ENCODE assay signal across 2 cellular contexts in genomic region chr20:44091026-44091425, GRCh38.
TF ChIP-seq lines count a peak whose summit lies in the region.

No MANE protein-coding gene starts in this region.

TF ChIP-seq in HepG2, 621 proteins besides CTCF, POLR2A, EP300 and RAD21:
- TF ChIP-seq, protein P1, sequence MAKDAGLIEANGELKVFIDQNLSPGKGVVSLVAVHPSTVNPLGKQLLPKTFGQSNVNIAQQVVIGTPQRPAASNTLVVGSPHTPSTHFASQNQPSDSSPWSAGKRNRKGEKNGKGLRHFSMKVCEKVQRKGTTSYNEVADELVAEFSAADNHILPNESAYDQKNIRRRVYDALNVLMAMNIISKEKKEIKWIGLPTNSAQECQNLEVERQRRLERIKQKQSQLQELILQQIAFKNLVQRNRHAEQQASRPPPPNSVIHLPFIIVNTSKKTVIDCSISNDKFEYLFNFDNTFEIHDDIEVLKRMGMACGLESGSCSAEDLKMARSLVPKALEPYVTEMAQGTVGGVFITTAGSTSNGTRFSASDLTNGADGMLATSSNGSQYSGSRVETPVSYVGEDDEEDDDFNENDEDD (CRISPR knock-in tag; IDR thresholded peaks at IDR 0.05; ENCODE audit: borderline replicate concordance): no peak
- TF ChIP-seq ZNF883 (CRISPR knock-in tag; IDR thresholded peaks at IDR 0.05; ENCODE audit: not compliant biosample characterization): no peak
- no peak for TF ChIP-seq MAFK (conservative IDR thresholded peaks at IDR 0.05 in 1 of 2, IDR thresholded peaks at IDR 0.05 in 1 of 2; ENCODE audit: low read length in 2 of 2)
- TF ChIP-seq STAG1 (CRISPR knock-in tag; IDR thresholded peaks at IDR 0.05): peak; percentile 26; the same call in 1 of the 2 replicates
- no peak for TF ChIP-seq NFYB (CRISPR knock-in tag; IDR thresholded peaks at IDR 0.05)
- TF ChIP-seq, protein P2, sequence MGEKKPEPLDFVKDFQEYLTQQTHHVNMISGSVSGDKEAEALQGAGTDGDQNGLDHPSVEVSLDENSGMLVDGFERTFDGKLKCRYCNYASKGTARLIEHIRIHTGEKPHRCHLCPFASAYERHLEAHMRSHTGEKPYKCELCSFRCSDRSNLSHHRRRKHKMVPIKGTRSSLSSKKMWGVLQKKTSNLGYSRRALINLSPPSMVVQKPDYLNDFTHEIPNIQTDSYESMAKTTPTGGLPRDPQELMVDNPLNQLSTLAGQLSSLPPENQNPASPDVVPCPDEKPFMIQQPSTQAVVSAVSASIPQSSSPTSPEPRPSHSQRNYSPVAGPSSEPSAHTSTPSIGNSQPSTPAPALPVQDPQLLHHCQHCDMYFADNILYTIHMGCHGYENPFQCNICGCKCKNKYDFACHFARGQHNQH (CRISPR knock-in tag; IDR thresholded peaks at IDR 0.05): no peak
- TF ChIP-seq, protein P3, sequence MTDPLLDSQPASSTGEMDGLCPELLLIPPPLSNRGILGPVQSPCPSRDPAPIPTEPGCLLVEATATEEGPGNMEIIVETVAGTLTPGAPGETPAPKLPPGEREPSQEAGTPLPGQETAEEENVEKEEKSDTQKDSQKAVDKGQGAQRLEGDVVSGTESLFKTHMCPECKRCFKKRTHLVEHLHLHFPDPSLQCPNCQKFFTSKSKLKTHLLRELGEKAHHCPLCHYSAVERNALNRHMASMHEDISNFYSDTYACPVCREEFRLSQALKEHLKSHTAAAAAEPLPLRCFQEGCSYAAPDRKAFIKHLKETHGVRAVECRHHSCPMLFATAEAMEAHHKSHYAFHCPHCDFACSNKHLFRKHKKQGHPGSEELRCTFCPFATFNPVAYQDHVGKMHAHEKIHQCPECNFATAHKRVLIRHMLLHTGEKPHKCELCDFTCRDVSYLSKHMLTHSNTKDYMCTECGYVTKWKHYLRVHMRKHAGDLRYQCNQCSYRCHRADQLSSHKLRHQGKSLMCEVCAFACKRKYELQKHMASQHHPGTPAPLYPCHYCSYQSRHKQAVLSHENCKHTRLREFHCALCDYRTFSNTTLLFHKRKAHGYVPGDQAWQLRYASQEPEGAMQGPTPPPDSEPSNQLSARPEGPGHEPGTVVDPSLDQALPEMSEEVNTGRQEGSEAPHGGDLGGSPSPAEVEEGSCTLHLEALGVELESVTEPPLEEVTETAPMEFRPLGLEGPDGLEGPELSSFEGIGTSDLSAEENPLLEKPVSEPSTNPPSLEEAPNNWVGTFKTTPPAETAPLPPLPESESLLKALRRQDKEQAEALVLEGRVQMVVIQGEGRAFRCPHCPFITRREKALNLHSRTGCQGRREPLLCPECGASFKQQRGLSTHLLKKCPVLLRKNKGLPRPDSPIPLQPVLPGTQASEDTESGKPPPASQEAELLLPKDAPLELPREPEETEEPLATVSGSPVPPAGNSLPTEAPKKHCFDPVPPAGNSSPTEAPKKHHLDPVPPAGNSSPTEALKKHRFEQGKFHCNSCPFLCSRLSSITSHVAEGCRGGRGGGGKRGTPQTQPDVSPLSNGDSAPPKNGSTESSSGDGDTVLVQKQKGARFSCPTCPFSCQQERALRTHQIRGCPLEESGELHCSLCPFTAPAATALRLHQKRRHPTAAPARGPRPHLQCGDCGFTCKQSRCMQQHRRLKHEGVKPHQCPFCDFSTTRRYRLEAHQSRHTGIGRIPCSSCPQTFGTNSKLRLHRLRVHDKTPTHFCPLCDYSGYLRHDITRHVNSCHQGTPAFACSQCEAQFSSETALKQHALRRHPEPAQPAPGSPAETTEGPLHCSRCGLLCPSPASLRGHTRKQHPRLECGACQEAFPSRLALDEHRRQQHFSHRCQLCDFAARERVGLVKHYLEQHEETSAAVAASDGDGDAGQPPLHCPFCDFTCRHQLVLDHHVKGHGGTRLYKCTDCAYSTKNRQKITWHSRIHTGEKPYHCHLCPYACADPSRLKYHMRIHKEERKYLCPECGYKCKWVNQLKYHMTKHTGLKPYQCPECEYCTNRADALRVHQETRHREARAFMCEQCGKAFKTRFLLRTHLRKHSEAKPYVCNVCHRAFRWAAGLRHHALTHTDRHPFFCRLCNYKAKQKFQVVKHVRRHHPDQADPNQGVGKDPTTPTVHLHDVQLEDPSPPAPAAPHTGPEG (CRISPR knock-in tag; IDR thresholded peaks at IDR 0.05): no peak
TF ChIP-seq in HepG2: peak in this region for 1.

TF ChIP-seq in K562, 482 proteins besides CTCF, POLR2A, EP300 and RAD21 (continued from another document):
- peak; percentile 17; the same call in 1 of the 2 replicates for TF ChIP-seq TFAP4 (CRISPR knock-in tag; IDR thresholded peaks at IDR 0.05; ENCODE audit: borderline replicate concordance)
- TF ChIP-seq STAT6 (CRISPR knock-in tag; IDR thresholded peaks at IDR 0.05): no peak
